ENCODE assay signal across 16 cellular contexts in genomic region chr17:72472116-72472515, GRCh38.
DNase-seq lines count a peak whose midpoint lies in the region; ATAC-seq and TF ChIP-seq lines count a peak whose summit lies in the region.
"Had no signal": no experiment of that assay in that cellular context is flagged by ENCODE, and none has a peak within 500 bp of the region (broad histone marks: within the 10 kb centered on the region; RNA-seq: fewer than 3 reads in every experiment).

No MANE protein-coding gene starts in this region.

- peaks cover 0 to 11% (median 6%) of the 10 kb centered on the region in 5 experiments for H3K9me3 Mint-ChIP-seq in brain
- no peaks in the 10 kb centered on the region for H3K9me3 Mint-ChIP-seq in activated CD8-positive, alpha-beta T cell treated with anti-CD3 and anti-CD28 coated beads, Interleukin-2, amount 10 ng/mL, durations not matched to agents 7 days and 5 days (ENCODE audit: insufficient read depth)
- H3K9me3 Mint-ChIP-seq: T-helper 1 cell treated with Interleukin-12 subunit alpha and Interleukin-12 subunit beta and Interleukin-4 antibody, amounts not matched to agents 30 μg/mL and 1 μg/mL, for 36 hours had no signal

- H3K27me3 Mint-ChIP-seq in brain, result peaks cover 3% of the 10 kb centered on the region
- no peaks in the 10 kb centered on the region for H3K27me3 Mint-ChIP-seq in activated CD8-positive, alpha-beta T cell treated with anti-CD3 and anti-CD28 coated beads, Interleukin-2, amount 10 ng/mL, durations not matched to agents 7 days and 5 days (ENCODE audit: low read depth)

- H3K4me3 ChIP-seq in prostate gland, result no peak overlapping the region

- TF ChIP-seq POLR2A in prostate gland (IDR thresholded peaks at IDR 0.05), result no peak

- no peaks in the 10 kb centered on the region for H3K27me3 ChIP-seq in prostate gland (replicated peaks; ENCODE audit: insufficient read depth)

- H3K4me3 Mint-ChIP-seq in brain, result no peak overlapping the region
- no peak overlapping the region for H3K4me3 Mint-ChIP-seq in activated CD8-positive, alpha-beta T cell treated with anti-CD3 and anti-CD28 coated beads, Interleukin-2, amount 10 ng/mL, durations not matched to agents 7 days and 5 days
- H3K4me3 Mint-ChIP-seq: CD4-positive, CD25-positive, alpha-beta regulatory T cell; T-helper 1 cell treated with Interleukin-12 subunit alpha and Interleukin-12 subunit beta and Interleukin-4 antibody, amounts not matched to agents 30 μg/mL and 1 μg/mL, for 36 hours had no signal

- intact Hi-C loops in prostate gland (cut with DNase I), result no loop called here

- H3K9me3 ChIP-seq in prostate gland, result no peaks in the 10 kb centered on the region
- H3K9me3 ChIP-seq: Caco-2 had no signal

- TF ChIP-seq CTCF in brain (conservative IDR thresholded peaks at IDR 0.05), result no peak
- no peak for TF ChIP-seq CTCF in prostate gland (IDR thresholded peaks at IDR 0.05)

- DNase-seq in HEK293T (ENCODE audit: extremely low spot score), result no peak
- DNase-seq in NCI-H510A treated with DMSO at 0.1 percent for 48 hours (lab: John Stamatoyannopoulos, UW), result peak; percentile 80
- DNase-seq in prostate gland (ENCODE audit: low spot score), result no peak
- DNase-seq in activated CD8-positive, alpha-beta T cell treated with anti-CD3 and anti-CD28 coated beads, Interleukin-2, amount 10 ng/mL, durations not matched to agents 7 days and 5 days, result no peak
- no peak for DNase-seq in activated CD4-positive, alpha-beta T cell treated with anti-CD3 and anti-CD28 coated beads for 1 hour
- DNase-seq: AML-193; Caco-2; CD4-positive, CD25-positive, alpha-beta regulatory T cell; HCEC 1CT; KG1; NCI-H2081 treated with DMSO at 0.1 percent for 48 hours; NCI-H226; SIG-M5 had no signal

- WGBS in prostate gland, result 24% methylated on average over 3 of the region's 3 CpGs

- peak overlapping the region; percentile 0 to 12 for H3K27ac ChIP-seq in prostate gland

- POLR2A ChIA-PET in HEK293T (lab: Yijun Ruan, JAX), result no interaction called here
- POLR2A ChIA-PET in activated CD8-positive, alpha-beta T cell treated with anti-CD3 and anti-CD28 coated beads, Interleukin-2, amount 10 ng/mL, durations not matched to agents 7 days and 5 days (lab: Charles Lee), result no interaction called here

- peaks cover 34% of the 10 kb centered on the region for H3K4me1 Mint-ChIP-seq in brain
- no peaks in the 10 kb centered on the region for H3K4me1 Mint-ChIP-seq in activated CD8-positive, alpha-beta T cell treated with anti-CD3 and anti-CD28 coated beads, Interleukin-2, amount 10 ng/mL, durations not matched to agents 7 days and 5 days (ENCODE audit: low read depth)
- H3K4me1 Mint-ChIP-seq: CD4-positive, CD25-positive, alpha-beta regulatory T cell had no signal

- H3K36me3 Mint-ChIP-seq in brain, result peaks cover 10% of the 10 kb centered on the region
- H3K36me3 Mint-ChIP-seq in activated CD8-positive, alpha-beta T cell treated with anti-CD3 and anti-CD28 coated beads, Interleukin-2, amount 10 ng/mL, durations not matched to agents 7 days and 5 days (ENCODE audit: low read depth), result no peaks in the 10 kb centered on the region
- H3K36me3 Mint-ChIP-seq: CD4-positive, CD25-positive, alpha-beta regulatory T cell had no signal

- CTCF ChIA-PET in HEK293T (lab: Yijun Ruan, JAX), result no interaction called here
- CTCF ChIA-PET in activated CD8-positive, alpha-beta T cell treated with anti-CD3 and anti-CD28 coated beads, Interleukin-2, amount 10 ng/mL, durations not matched to agents 7 days and 5 days (lab: Charles Lee), result no interaction called here

- H3K27ac Mint-ChIP-seq in brain, result peak overlapping the region in 4 of 5 experiments; percentile 6 to 43 (median 26)
- H3K27ac Mint-ChIP-seq in activated CD8-positive, alpha-beta T cell treated with anti-CD3 and anti-CD28 coated beads, Interleukin-2, amount 10 ng/mL, durations not matched to agents 7 days and 5 days, result no peak overlapping the region
- H3K27ac Mint-ChIP-seq: CD4-positive, CD25-positive, alpha-beta regulatory T cell; T-helper 1 cell treated with Interleukin-12 subunit alpha and Interleukin-12 subunit beta and Interleukin-4 antibody, amounts not matched to agents 30 μg/mL and 1 μg/mL, for 36 hours had no signal

- no peaks in the 10 kb centered on the region for H3K36me3 ChIP-seq in prostate gland

- ATAC-seq in HG03135 (IDR thresholded peaks at IDR 0.05; ENCODE audit: unreplicated experiment), result no peak
- no peak for ATAC-seq in activated CD8-positive, alpha-beta T cell treated with anti-CD3 and anti-CD28 coated beads, Interleukin-2, amount 10 ng/mL, durations not matched to agents 7 days and 5 days

- peaks cover 8% of the 10 kb centered on the region for H3K4me1 ChIP-seq in prostate gland (replicated peaks)

TF ChIP-seq in HEK293T, 16 proteins besides CTCF, POLR2A, EP300 and RAD21:
- TF ChIP-seq TARDBP (IDR thresholded peaks at IDR 0.05) (no peak), PKNOX1 (IDR thresholded peaks at IDR 0.05) (peak; percentile 32; the same call in 1 of the 2 replicates)
